In genomic region chr17:8015957-8016631, GRCh38 we compare ENCODE assay signal across 8 cellular contexts. TPM values are rescaled to one million over a fixed set of nuclear protein-coding genes. Genes with fewer than 3 reads are reported as not detected.
A peak's percentile ranks its signal among the peaks of the same experiment; 100 is the strongest.
DNase-seq lines count a peak whose midpoint lies in the region; ATAC-seq and TF ChIP-seq lines count a peak whose summit lies in the region.

No MANE protein-coding gene starts in this region.

- peaks cover 14% of the 10 kb centered on the region for H3K27me3 Mint-ChIP-seq in glutamatergic neuron (ENCODE audit: unreplicated experiment)

- TF ChIP-seq CTCF in glutamatergic neuron (IDR thresholded peaks at IDR 0.05; ENCODE audit: partially characterized antibody, unreplicated experiment), result no peak

- H3K4me1 ChIP-seq in ES-I3 (ENCODE audit: insufficient read depth, low read length), result no peaks in the 10 kb centered on the region; the same call in 1 of the 2 replicates

- DNase-seq in activated CD8-positive, alpha-beta memory T cell treated with anti-CD3 and anti-CD28 coated beads for 24 hours, result peak; percentile 65
- DNase-seq in glutamatergic neuron, result peak; percentile 43
- peak; percentile 82 for DNase-seq in posterior vena cava (ENCODE audit: low spot score)
- no peak for DNase-seq in NCI-H2171 (lab: John Stamatoyannopoulos, UW)
- no peak for DNase-seq in NCI-H2029 (lab: John Stamatoyannopoulos, UW)

- H3K4me3 Mint-ChIP-seq in glutamatergic neuron (ENCODE audit: unreplicated experiment), result peak overlapping the region; percentile 61

- H3K9me3 Mint-ChIP-seq in glutamatergic neuron (ENCODE audit: unreplicated experiment), result peaks cover 3% of the 10 kb centered on the region

- peak overlapping the region; percentile 73 for H3K9ac ChIP-seq in ES-I3 (ENCODE audit: low read depth, low read length)

- H3K36me3 Mint-ChIP-seq in glutamatergic neuron (ENCODE audit: unreplicated experiment), result no peaks in the 10 kb centered on the region

- intact Hi-C loops in posterior vena cava (cut with DNase I), result no loop called here

- no peak for ATAC-seq in GM18511 (IDR thresholded peaks at IDR 0.05; ENCODE audit: unreplicated experiment)
- no peak for ATAC-seq in GM21619 (IDR thresholded peaks at IDR 0.05; ENCODE audit: unreplicated experiment)

- no peak overlapping the region for H3K27ac Mint-ChIP-seq in glutamatergic neuron (ENCODE audit: unreplicated experiment)

- H3K36me3 ChIP-seq in ES-I3 (ENCODE audit: insufficient read depth, low read length), result no peaks in the 10 kb centered on the region

- no peaks in the 10 kb centered on the region for H3K9me3 ChIP-seq in ES-I3 (ENCODE audit: control insufficient read depth, insufficient read depth, low read length)

- no peaks in the 10 kb centered on the region for H3K4me1 Mint-ChIP-seq in glutamatergic neuron (ENCODE audit: low read depth, unreplicated experiment)

RNA-seq across cellular contexts. Expression of gene GUCY2D, which starts 13.7 kb away (rescaled TPM):
- total RNA-seq in glutamatergic neuron (ENCODE audit: unreplicated experiment) (not detected), posterior vena cava (not detected)

RNA-seq across cellular contexts. Expression of gene ALOX15B, which starts 22.8 kb away (rescaled TPM):
- total RNA-seq in glutamatergic neuron (ENCODE audit: unreplicated experiment) (not detected), posterior vena cava (1 to 10 TPM in 1 of 2 donors, under 1 TPM in 1; 0.48 to 3.3 TPM)

Comparison
In these comparisons a context has a peak if more than half of its experiments do, and no peak if none do; other contexts are left out.
1. DNase-seq: peak in activated CD8-positive, alpha-beta memory T cell treated with anti-CD3 and anti-CD28 coated beads for 24 hours (single experiment), glutamatergic neuron (single experiment) and posterior vena cava (single experiment); none in NCI-H2171 (single experiment) and NCI-H2029 (single experiment).